ENCODE assay signal across 22 cellular contexts in the genomic region with DNA sequence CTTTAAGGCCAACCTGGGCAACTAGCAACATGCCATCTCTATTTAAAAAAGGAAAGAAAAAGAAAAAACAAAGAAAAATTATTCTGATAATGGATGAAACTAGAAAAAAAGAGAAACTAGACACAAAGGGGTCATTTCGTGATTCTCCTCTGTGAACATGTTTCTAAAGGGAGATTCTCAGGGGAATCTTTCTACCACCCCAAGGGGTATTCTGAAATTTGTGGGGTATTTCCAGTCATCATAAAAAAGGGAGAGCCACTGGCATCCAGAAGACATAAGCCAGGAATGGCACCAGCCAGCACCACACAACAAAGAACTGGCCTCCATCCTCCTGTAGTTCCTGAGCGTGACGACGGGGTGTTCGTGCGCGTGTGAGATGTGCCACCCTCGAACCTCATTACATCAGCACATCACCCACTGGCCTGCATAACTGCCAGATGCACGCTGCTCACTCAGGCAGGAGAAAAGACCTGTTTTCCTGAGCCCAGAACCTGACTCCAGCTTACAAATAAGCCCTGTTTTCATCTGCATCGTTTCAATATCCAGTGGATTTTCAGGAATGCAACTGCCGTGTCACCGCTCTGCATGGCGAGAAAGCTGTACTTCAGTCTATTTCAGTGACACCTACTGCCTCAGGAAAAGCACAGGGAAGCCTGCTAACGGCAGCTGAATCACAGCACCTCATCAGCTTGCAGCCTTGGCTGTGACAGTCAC.
DNase-seq lines count a peak whose midpoint lies in the region; ATAC-seq and TF ChIP-seq lines count a peak whose summit lies in the region.
"Had no signal": no experiment of that assay in that cellular context is flagged by ENCODE, and none has a peak within 500 bp of the region (broad histone marks: within the 10 kb centered on the region; RNA-seq: fewer than 3 reads in every experiment).

No MANE protein-coding gene starts in this region.

- no peak for ATAC-seq in GM18861 (IDR thresholded peaks at IDR 0.05; ENCODE audit: unreplicated experiment)
- ATAC-seq: activated CD8-positive, alpha-beta T cell treated with anti-CD3 and anti-CD28 coated beads, Interleukin-2, amount 10 ng/mL, durations not matched to agents 7 days and 5 days; activated naive CD4-positive, alpha-beta T cell treated with anti-CD3 and anti-CD28 coated beads, Interleukin-2, amount 50 U/mL, for 72 hours; activated T-cell treated with anti-CD3 and anti-CD28 coated beads, Interleukin-2, amount 50 U/mL, for 4 hours; mucosa of descending colon had no signal

- peak overlapping the region; percentile 49 for H3K27ac ChIP-seq in cingulate gyrus (ENCODE audit: low read depth, low read length)
- no peak overlapping the region for H3K27ac ChIP-seq in MM.1S (ENCODE audit: low read length)
- H3K27ac ChIP-seq: brain microvascular endothelial cell, left ventricle myocardium inferior, stomach, uterus had no signal

- H3K4me2 ChIP-seq in MM.1S (ENCODE audit: low read depth, low read length), result no peak overlapping the region

- intact Hi-C loops in posterior cingulate gyrus (cut with DNase I), result no loop called here

- H4K20me1 ChIP-seq in MM.1S (ENCODE audit: insufficient read depth, low read length), result no peaks in the 10 kb centered on the region

- no peaks in the 10 kb centered on the region; the same call in 1 of the 2 replicates for H3K79me2 ChIP-seq in MM.1S (ENCODE audit: low read length)

- no peak overlapping the region for H2AFZ ChIP-seq in MM.1S (ENCODE audit: low read length)

- no peaks in the 10 kb centered on the region for H3K27me3 ChIP-seq in MM.1S (replicated peaks; ENCODE audit: insufficient read depth, low read length)
- H3K27me3 ChIP-seq: brain microvascular endothelial cell, stomach, uterus had no signal

- no peaks in the 10 kb centered on the region for H3K9me2 ChIP-seq in MM.1S (replicated peaks; ENCODE audit: insufficient read depth, low read length)

- H3K4me3 ChIP-seq in GM12864 (ENCODE audit: low read depth, low read length) (peak overlapping the region; percentile 20; the same call in 1 of the 2 replicates), MM.1S (ENCODE audit: low read length) (no peak overlapping the region)
- H3K4me3 ChIP-seq: left ventricle myocardium inferior, mucosa of descending colon, stomach, uterus had no signal

- H3F3A ChIP-seq in MM.1S (ENCODE audit: insufficient read depth, low read length), result peaks cover 2% of the 10 kb centered on the region; the same call in 1 of the 2 replicates

- no peak for TF ChIP-seq CTCF in GM12864 (IDR thresholded peaks at IDR 0.05; ENCODE audit: low read depth, low read length, missing control alignments)
- no peak for TF ChIP-seq CTCF in MM.1S (IDR thresholded peaks at IDR 0.05; ENCODE audit: low read length)

- no peaks in the 10 kb centered on the region for H3K4me1 ChIP-seq in MM.1S (ENCODE audit: low read length)
- H3K4me1 ChIP-seq: Caco-2, uterus had no signal

- H3K9ac ChIP-seq in MM.1S (ENCODE audit: low read length), result no peak overlapping the region

- DNase-seq in GM12864 (ENCODE audit: low read depth) (no peak), NCI-H1694 (lab: John Stamatoyannopoulos, UW) (peak; percentile 8), posterior cingulate gyrus (peak in 8 of 10 donors; percentile 40 to 93 (median 60)), NCI-H2196 (lab: John Stamatoyannopoulos, UW; ENCODE audit: unreplicated experiment) (no peak), MM.1S (no peak)
- DNase-seq in effector CD4-positive, alpha-beta T cell, result no peak
- DNase-seq: activated B cell treated with CpG ODN at 0.5 μM for 24 hours; activated CD8-positive, alpha-beta T cell treated with anti-CD3 and anti-CD28 coated beads, Interleukin-2, amount 10 ng/mL, durations not matched to agents 7 days and 5 days; activated T-cell treated with anti-CD3 and anti-CD28 coated beads, Interleukin-2, amount 50 U/mL, for 4 hours; brain microvascular endothelial cell; Caco-2; left ventricle myocardium inferior; mucosa of descending colon; NCI-H1930; NCI-H526; OCI-M1; stimulated activated CD4-positive, alpha-beta T cell treated with anti-CD3 and anti-CD28 coated beads, Interleukin-1b, Interleukin-23, amount 100 ng/mL, for 48 hours; stomach; uterus had no signal

- H3K36me3 ChIP-seq in MM.1S (replicated peaks; ENCODE audit: insufficient read depth, low read length), result no peaks in the 10 kb centered on the region
- H3K36me3 ChIP-seq: uterus had no signal

- no peaks in the 10 kb centered on the region for H3K9me3 ChIP-seq in MM.1S (replicated peaks; ENCODE audit: insufficient read depth, low read length)
- H3K9me3 ChIP-seq: Caco-2, left ventricle myocardium inferior, mucosa of descending colon, stomach, uterus had no signal

Comparison
In these comparisons a context has a peak if more than half of its experiments do, and no peak if none do; other contexts are left out.
1. DNase-seq: peak in NCI-H1694 (single experiment) and posterior cingulate gyrus (8 of 10); none in GM12864 (single experiment), NCI-H2196 (single experiment), MM.1S (single experiment) and effector CD4-positive, alpha-beta T cell (single experiment).